21 cellular contexts compared by ENCODE assay signal in the genomic region with DNA sequence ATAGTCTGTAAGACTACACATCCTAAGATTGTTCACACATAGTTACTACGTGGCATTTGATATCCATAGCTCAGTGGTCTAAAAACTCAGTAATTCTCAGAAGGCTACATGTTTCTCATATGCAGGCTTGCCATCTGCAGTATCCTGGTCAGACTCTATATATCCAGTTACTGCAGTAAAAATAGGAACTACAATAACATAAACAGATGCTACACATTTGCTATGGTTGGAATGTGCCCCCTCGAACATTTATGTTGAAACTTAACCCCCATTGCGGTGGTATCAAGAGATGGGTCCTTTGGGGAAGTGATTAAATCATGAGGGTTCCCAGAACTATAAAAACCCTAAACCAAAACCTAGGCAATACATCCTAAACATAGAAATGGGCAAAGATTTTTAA.
"Had no signal": no experiment of that assay in that cellular context is flagged by ENCODE, and none has a peak within 500 bp of the region (broad histone marks: within the 10 kb centered on the region; RNA-seq: fewer than 3 reads in every experiment).

No MANE protein-coding gene starts in this region.

- H3K27me3 ChIP-seq: ascending aorta had no signal

- H3K4me3 ChIP-seq: ascending aorta had no signal

- H3K9me3 ChIP-seq: ascending aorta, SK-N-SH had no signal

- H3K36me3 ChIP-seq: ascending aorta had no signal

- ATAC-seq: activated naive CD4-positive, alpha-beta T cell treated with anti-CD3 and anti-CD28 coated beads, Interleukin-2, amount 50 U/mL, for 72 hours; activated naive CD8-positive, alpha-beta T cell treated with anti-CD3 and anti-CD28 coated beads, Interleukin-2, amount 50 U/mL, for 24 hours; activated T-cell treated with anti-CD3 and anti-CD28 coated beads, Interleukin-2, amount 50 U/mL, for 4 hours had no signal

- H3K4me1 ChIP-seq: ascending aorta had no signal

- H3K4me2 ChIP-seq: SK-N-SH had no signal

- H3K9ac ChIP-seq: SK-N-SH had no signal

- H3K27ac ChIP-seq: ascending aorta, VCaP had no signal

- DNase-seq: activated CD4-positive, alpha-beta memory T cell treated with anti-CD3 and anti-CD28 coated beads for 36 hours; activated CD4-positive, alpha-beta T cell treated with anti-CD3 and anti-CD28 coated beads, Interleukin-2, amount 10 ng/mL, durations not matched to agents 7 days and 5 days; activated CD4-positive, CD25-positive, alpha-beta regulatory T cell; activated CD8-positive, alpha-beta memory T cell treated with anti-CD3 and anti-CD28 coated beads for 24 hours; activated effector memory CD4-positive, alpha-beta T cell treated with anti-CD3 and anti-CD28 coated beads, Interleukin-2, amount 50 U/mL, for 16 hours; activated naive CD4-positive, alpha-beta T cell treated with Interleukin-2 at 50 U/mL for 16 hours; activated naive CD8-positive, alpha-beta T cell treated with anti-CD3 and anti-CD28 coated beads, Interleukin-2, amount 50 U/mL, for 24 hours; activated T-cell treated with anti-CD3 and anti-CD28 coated beads, Interleukin-2, amount 50 U/mL, for 4 hours; amniotic stem cell; KG1; NCI-H1092; NCI-H1417 treated with DMSO at 0.1 percent for 48 hours; NCI-H1694; NCI-H2029; NCI-H2107; NCI-H510A treated with DMSO at 0.1 percent for 48 hours; SK-N-SH; T-helper 1 cell had no signal
